ENCODE assay signal across 17 cellular contexts in genomic region chr13:105817498-105817897, GRCh38.
"Had no signal": no experiment of that assay in that cellular context is flagged by ENCODE, and none has a peak within 500 bp of the region (broad histone marks: within the 10 kb centered on the region; RNA-seq: fewer than 3 reads in every experiment).

No MANE protein-coding gene starts in this region.

- H3K36me3 ChIP-seq: ascending aorta, cardiac muscle cell, gastrocnemius medialis, heart right ventricle, neutrophil, sigmoid colon, suprapubic skin, WERI-Rb-1 had no signal

- H3K27ac ChIP-seq: ascending aorta, cardiac muscle cell, gastrocnemius medialis, heart right ventricle, neutrophil, sigmoid colon, suprapubic skin, WERI-Rb-1 had no signal

- H3K4me1 ChIP-seq: ascending aorta, gastrocnemius medialis, heart right ventricle, sigmoid colon had no signal

- DNase-seq: activated CD4-positive, alpha-beta T cell treated with anti-CD3 and anti-CD28 coated beads for 48 hours; activated CD8-positive, alpha-beta T cell treated with anti-CD3 and anti-CD28 coated beads, Interleukin-2, amount 10 ng/mL, durations not matched to agents 7 days and 5 days; activated naive CD4-positive, alpha-beta T cell; activated naive CD8-positive, alpha-beta T cell treated with anti-CD3 and anti-CD28 coated beads, Interleukin-2, amount 50 U/mL, for 24 hours; gastrocnemius medialis; heart right ventricle; midbrain; sigmoid colon; stimulated activated CD4-positive, alpha-beta T cell treated with anti-CD3 and anti-CD28 coated beads, Interleukin-12 subunit alpha, Interleukin-12 subunit beta, amount 100 ng/mL, for 4 hours; stimulated activated naive CD8-positive, alpha-beta T cell treated with anti-CD3 and anti-CD28 coated beads, Interleukin-15, Interleukin-2, amounts not matched to agents 100 U/mL and 50 U/mL, for 24 hours; T-helper 1 cell; WERI-Rb-1 had no signal

- H3K27me3 ChIP-seq: ascending aorta, cardiac muscle cell, gastrocnemius medialis, heart right ventricle, neutrophil, sigmoid colon, suprapubic skin had no signal

- FAIRE-seq: colon had no signal

- H3K4me3 ChIP-seq: ascending aorta, cardiac muscle cell, gastrocnemius medialis, heart right ventricle, sigmoid colon, suprapubic skin had no signal
